Comparison of ENCODE assay signal across 1 cellular context in genomic region chr11:118845369-118845768, GRCh38.
TF ChIP-seq lines count a peak whose summit lies in the region.

No MANE protein-coding gene starts in this region.

TF ChIP-seq in K562, 482 proteins besides CTCF, POLR2A, EP300 and RAD21 (continued from another document):
- TF ChIP-seq ZNF511 (CRISPR knock-in tag; IDR thresholded peaks at IDR 0.05): no peak
- TF ChIP-seq ZNF696 (CRISPR knock-in tag; conservative IDR thresholded peaks at IDR 0.05): no peak
- no peak for TF ChIP-seq THRAP3 (IDR thresholded peaks at IDR 0.05; ENCODE audit: borderline replicate concordance)
